Comparison of ENCODE assay signal across 14 cellular contexts in the genomic region with DNA sequence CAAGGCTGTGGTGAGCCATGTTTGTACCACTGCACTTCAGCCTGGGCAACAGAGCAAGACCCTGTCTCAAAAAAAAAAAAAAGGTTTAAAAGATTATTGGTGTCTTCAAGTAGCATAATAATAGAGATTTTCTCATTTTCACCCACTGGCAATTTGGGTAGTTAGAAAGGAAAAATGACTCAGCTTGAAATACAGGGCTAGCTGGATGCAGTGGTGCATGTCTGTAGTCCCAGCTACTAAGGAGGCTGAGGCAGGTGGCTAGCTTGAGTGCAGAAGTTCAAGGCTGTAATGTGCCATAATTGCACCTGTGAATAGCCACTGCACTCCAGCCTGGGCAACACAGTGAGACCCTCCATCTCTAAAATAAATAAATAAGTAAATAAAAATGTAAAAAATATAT.
DNase-seq lines count a peak whose midpoint lies in the region; ATAC-seq and FAIRE-seq lines count a peak whose summit lies in the region.
"Had no signal": no experiment of that assay in that cellular context is flagged by ENCODE, and none has a peak within 500 bp of the region (broad histone marks: within the 10 kb centered on the region; RNA-seq: fewer than 3 reads in every experiment).

No MANE protein-coding gene starts in this region.

- no peaks in the 10 kb centered on the region for H3K9me3 Mint-ChIP-seq in stimulated activated effector memory CD8-positive, alpha-beta T cell treated with anti-CD3 and anti-CD28 coated beads, Interleukin-12 subunit alpha, Interleukin-12 subunit beta, amount 100 ng/mL, for 72 hours
- no peaks in the 10 kb centered on the region for H3K9me3 Mint-ChIP-seq in immature natural killer cell
- H3K9me3 Mint-ChIP-seq: activated naive CD8-positive, alpha-beta T cell treated with anti-CD3 and anti-CD28 coated beads for 36 hours; T-cell had no signal

- intact Hi-C loops in aorta (cut with DNase I), result loop anchor here in 1 of 2 donors (10.0 kb wide), 1 partner anchor 47 kb away; no protein-coding TSS in a partner anchor

- H3K4me1 Mint-ChIP-seq in stimulated activated effector memory CD8-positive, alpha-beta T cell treated with anti-CD3 and anti-CD28 coated beads, Interleukin-12 subunit alpha, Interleukin-12 subunit beta, amount 100 ng/mL, for 72 hours, result peaks cover 22% of the 10 kb centered on the region
- peaks cover 12 to 14% of the 10 kb centered on the region in 2 donors for H3K4me1 Mint-ChIP-seq in immature natural killer cell

- no peaks in the 10 kb centered on the region for H3K27me3 Mint-ChIP-seq in immature natural killer cell (ENCODE audit: low read depth in 3 of 3)
- H3K27me3 Mint-ChIP-seq: activated naive CD8-positive, alpha-beta T cell treated with anti-CD3 and anti-CD28 coated beads for 36 hours; T-cell had no signal

- H3K27ac Mint-ChIP-seq in stimulated activated effector memory CD8-positive, alpha-beta T cell treated with anti-CD3 and anti-CD28 coated beads, Interleukin-12 subunit alpha, Interleukin-12 subunit beta, amount 100 ng/mL, for 72 hours, result no peak overlapping the region
- no peak overlapping the region for H3K27ac Mint-ChIP-seq in immature natural killer cell
- H3K27ac Mint-ChIP-seq: activated naive CD8-positive, alpha-beta T cell treated with anti-CD3 and anti-CD28 coated beads for 36 hours; T-cell had no signal

- H3K27ac ChIP-seq in aorta (ENCODE audit: low read depth in 1 of 2, low read length in 2 of 2), result no peak overlapping the region
- H3K27ac ChIP-seq: coronary artery, gastroesophageal sphincter, left ventricle myocardium inferior had no signal

- no peak for DNase-seq in GM19239 (ENCODE audit: insufficient read length, low spot score)
- DNase-seq in stimulated activated effector memory CD8-positive, alpha-beta T cell treated with anti-CD3 and anti-CD28 coated beads, Interleukin-12 subunit alpha, Interleukin-12 subunit beta, amount 100 ng/mL, for 72 hours (ENCODE audit: low spot score in 2 of 2), result no peak
- DNase-seq in aorta, result no peak
- no peak for DNase-seq in activated T-cell treated with anti-CD3 and anti-CD28 coated beads, Interleukin-2, amount 50 U/mL, for 1 hour
- no peak for DNase-seq in immature natural killer cell
- DNase-seq: activated CD4-positive, alpha-beta T cell treated with anti-CD3 and anti-CD28 coated beads, Interleukin-2, amount 50 U/mL, for 48 hours; activated naive CD8-positive, alpha-beta T cell treated with anti-CD3 and anti-CD28 coated beads for 36 hours; left ventricle myocardium inferior; NCI-H1417 treated with DMSO at 0.1 percent for 48 hours; T-cell had no signal

- no peaks in the 10 kb centered on the region for H3K36me3 ChIP-seq in aorta (ENCODE audit: control insufficient read depth in 1 of 2, insufficient read depth in 2 of 2, low read length in 1 of 2)
- H3K36me3 ChIP-seq: gastroesophageal sphincter, left ventricle myocardium inferior had no signal

- peak; percentile 56 for FAIRE-seq in GM19239 (lab: Jason Lieb, UNC)

- no peaks in the 10 kb centered on the region for H3K27me3 ChIP-seq in aorta (ENCODE audit: control insufficient read depth in 1 of 2, insufficient read depth in 2 of 2, low read length in 1 of 2)
- H3K27me3 ChIP-seq: gastroesophageal sphincter had no signal

- H3K4me1 ChIP-seq in aorta (ENCODE audit: control insufficient read depth in 1 of 2, insufficient read depth in 2 of 2, low read length in 2 of 2), result peaks cover 0 to 3% of the 10 kb centered on the region in 2 donors

- H3K4me3 ChIP-seq in aorta (ENCODE audit: low read length in 2 of 2), result no peak overlapping the region
- H3K4me3 ChIP-seq: coronary artery, gastroesophageal sphincter, left ventricle myocardium inferior had no signal

- ATAC-seq in HG02610 (IDR thresholded peaks at IDR 0.05; ENCODE audit: unreplicated experiment) (peak; percentile 52), HG03280 (IDR thresholded peaks at IDR 0.05; ENCODE audit: unreplicated experiment) (peak; percentile 42), aorta (ENCODE audit: low FRiP score) (no peak)
- ATAC-seq in stimulated activated effector memory CD8-positive, alpha-beta T cell treated with anti-CD3 and anti-CD28 coated beads, Interleukin-12 subunit alpha, Interleukin-12 subunit beta, amount 100 ng/mL, for 72 hours, result peak; percentile 46
- ATAC-seq: gastroesophageal sphincter, T-cell had no signal

- no peaks in the 10 kb centered on the region for H3K36me3 Mint-ChIP-seq in stimulated activated effector memory CD8-positive, alpha-beta T cell treated with anti-CD3 and anti-CD28 coated beads, Interleukin-12 subunit alpha, Interleukin-12 subunit beta, amount 100 ng/mL, for 72 hours
- H3K36me3 Mint-ChIP-seq in immature natural killer cell, result peaks cover 0 to 6% (median 3%) of the 10 kb centered on the region in 3 donors
- H3K36me3 Mint-ChIP-seq: activated naive CD8-positive, alpha-beta T cell treated with anti-CD3 and anti-CD28 coated beads for 36 hours; T-cell had no signal

- no peaks in the 10 kb centered on the region for H3K9me3 ChIP-seq in aorta (ENCODE audit: control insufficient read depth, low read length)
- H3K9me3 ChIP-seq: gastroesophageal sphincter, left ventricle myocardium inferior had no signal

- H3K4me3 Mint-ChIP-seq in stimulated activated effector memory CD8-positive, alpha-beta T cell treated with anti-CD3 and anti-CD28 coated beads, Interleukin-12 subunit alpha, Interleukin-12 subunit beta, amount 100 ng/mL, for 72 hours, result no peak overlapping the region
- H3K4me3 Mint-ChIP-seq in immature natural killer cell, result no peak overlapping the region
- H3K4me3 Mint-ChIP-seq: activated naive CD8-positive, alpha-beta T cell treated with anti-CD3 and anti-CD28 coated beads for 36 hours; T-cell had no signal
